Comparison of ENCODE assay signal across 8 cellular contexts in the genomic region with DNA sequence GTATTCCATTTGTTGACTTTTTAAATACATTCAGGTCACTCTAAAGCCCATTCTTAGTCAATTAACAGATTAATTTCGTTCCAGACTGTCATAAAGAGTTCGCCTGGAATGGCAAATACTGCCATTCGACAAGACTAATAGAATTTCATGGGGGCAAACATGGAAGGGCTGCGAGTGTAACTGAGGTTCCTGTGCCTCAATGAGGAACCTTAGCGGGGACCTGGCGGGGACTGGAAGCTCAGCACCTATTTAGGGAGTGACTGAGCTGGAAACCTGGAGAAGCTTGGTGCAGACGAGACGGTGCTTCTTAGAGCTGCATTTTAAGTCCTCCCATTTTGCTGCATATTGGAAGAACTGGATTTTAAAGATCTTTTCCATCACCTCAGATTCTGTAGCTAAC. TPM values are rescaled to one million over a fixed set of nuclear protein-coding genes. Genes with fewer than 3 reads are reported as not detected.
DNase-seq lines count a peak whose midpoint lies in the region; ATAC-seq and TF ChIP-seq lines count a peak whose summit lies in the region.

No MANE protein-coding gene starts in this region.

- H3K9me3 ChIP-seq in iPS-18a (ENCODE audit: control insufficient read depth, low read depth, low read length) = no peaks in the 10 kb centered on the region
- H3K9me3 ChIP-seq in stomach = no peaks in the 10 kb centered on the region

- H3K9me3 Mint-ChIP-seq in activated T-helper 17 cell treated with anti-CD3 and anti-CD28 coated beads, Interleukin-2, amount 50 U/mL, for 72 hours = no peaks in the 10 kb centered on the region

- peak in 2 of 3 experiments; percentile 30 to 63 for DNase-seq in NCI-H1417 (lab: John Stamatoyannopoulos, UW)
- DNase-seq in NCI-H1417 treated with DMSO at 0.1 percent for 48 hours (lab: John Stamatoyannopoulos, UW) = no peak
- no peak for DNase-seq in stomach
- no peak for DNase-seq in pons (ENCODE audit: low spot score)
- no peak for DNase-seq in stimulated activated CD4-positive, alpha-beta T cell treated with anti-CD3 and anti-CD28 coated beads, Interleukin-2, amount 100 ng/mL, for 48 hours

- no peak for TF ChIP-seq EP300 in stomach (IDR thresholded peaks at IDR 0.05)

- intact Hi-C loops in stomach (cut with DNase I; ENCODE audit: low total_unique reads) = no loop called here

- ATAC-seq in activated T-helper 17 cell treated with anti-CD3 and anti-CD28 coated beads, Interleukin-2, amount 50 U/mL, for 72 hours (replicated peaks) = no peak
- no peak for ATAC-seq in HG03108 (IDR thresholded peaks at IDR 0.05; ENCODE audit: unreplicated experiment)

- H3K4me3 Mint-ChIP-seq in activated T-helper 17 cell treated with anti-CD3 and anti-CD28 coated beads, Interleukin-2, amount 50 U/mL, for 72 hours = peak overlapping the region; percentile 82

- TF ChIP-seq POLR2A in stomach (IDR thresholded peaks at IDR 0.05) = no peak

- 24 to 41% (median 29%) methylated on average over 8 of the region's 8 CpGs for WGBS in stomach, 5 donors

- TF ChIP-seq CTCF in stomach (IDR thresholded peaks at IDR 0.05) = no peak

- H3K36me3 Mint-ChIP-seq in activated T-helper 17 cell treated with anti-CD3 and anti-CD28 coated beads, Interleukin-2, amount 50 U/mL, for 72 hours (ENCODE audit: low read depth) = peaks cover 8% of the 10 kb centered on the region

- no peaks in the 10 kb centered on the region for H3K27me3 ChIP-seq in iPS-18a (ENCODE audit: control insufficient read depth, insufficient read depth, low read length)
- H3K27me3 ChIP-seq in stomach = peaks cover 8 to 67% (median 57%) of the 10 kb centered on the region in 3 donors

- H3K4me1 Mint-ChIP-seq in activated T-helper 17 cell treated with anti-CD3 and anti-CD28 coated beads, Interleukin-2, amount 50 U/mL, for 72 hours = peaks cover 16% of the 10 kb centered on the region

- H3K27ac ChIP-seq in iPS-18a (ENCODE audit: low read length) (no peak overlapping the region), stomach (peak overlapping the region; percentile 36 to 83 (median 71))

- peak overlapping the region; percentile 85 for H3K9ac ChIP-seq in iPS-18a (ENCODE audit: low read length)

- H3K4me1 ChIP-seq in iPS-18a (ENCODE audit: control insufficient read depth, low read depth, low read length) (peaks cover 33% of the 10 kb centered on the region), stomach (peaks cover 28 to 52% (median 41%) of the 10 kb centered on the region in 4 donors)

- H3K36me3 ChIP-seq in iPS-18a (ENCODE audit: control insufficient read depth, low read depth, low read length) = peaks cover 12% of the 10 kb centered on the region
- no peaks in the 10 kb centered on the region for H3K36me3 ChIP-seq in stomach

- H3K4me3 ChIP-seq in iPS-18a (ENCODE audit: low read length) (peak overlapping the region; percentile 94), stomach (peak overlapping the region; percentile 38 to 54 (median 49))

- H3K27ac Mint-ChIP-seq in activated T-helper 17 cell treated with anti-CD3 and anti-CD28 coated beads, Interleukin-2, amount 50 U/mL, for 72 hours = no peak overlapping the region

- peaks cover 67% of the 10 kb centered on the region for H3K27me3 Mint-ChIP-seq in activated T-helper 17 cell treated with anti-CD3 and anti-CD28 coated beads, Interleukin-2, amount 50 U/mL, for 72 hours

RNA-seq across cellular contexts. Expression of gene VCAN, which starts 3.4 kb away (rescaled TPM):
- total RNA-seq in activated T-helper 17 cell treated with anti-CD3 and anti-CD28 coated beads, Interleukin-2, amount 50 U/mL, for 72 hours = under 1 TPM in 1 of 2 donors, not detected in 1; 0.13 TPM
- total RNA-seq in stomach = 100 to 1,000 TPM in 1 of 5 donors, 10 to 100 TPM in 4; 10.1 to 184 (median 29.2) TPM
- polyA plus RNA-seq in stomach = 1 to 10 TPM; 1.5 to 4.7 (median 2.0) TPM

Comparison
In these comparisons a context has a peak if more than half of its experiments do, and no peak if none do; other contexts are left out.
1. DNase-seq: peak in NCI-H1417 (2 of 3); none in NCI-H1417 treated with DMSO at 0.1 percent for 48 hours (single experiment), stomach (single experiment), pons (single experiment) and stimulated activated CD4-positive, alpha-beta T cell treated with anti-CD3 and anti-CD28 coated beads, Interleukin-2, amount 100 ng/mL, for 48 hours (0 of 2).
2. RNA of gene VCAN, which starts 3.4 kb away (total RNA-seq): 10.1 to 184 TPM in stomach; 0.13 TPM in activated T-helper 17 cell treated with anti-CD3 and anti-CD28 coated beads, Interleukin-2, amount 50 U/mL, for 72 hours; every median in the first group is over 4 times any median in the second.